Comparison of ENCODE assay signal across 2 cellular contexts in genomic region chr5:56973473-56973872, GRCh38.
TF ChIP-seq lines count a peak whose summit lies in the region.

No MANE protein-coding gene starts in this region.

TF ChIP-seq in GM23338, 12 proteins besides CTCF, POLR2A, EP300 and RAD21 (continued from another document):
- TF ChIP-seq REST (IDR thresholded peaks at IDR 0.05; ENCODE audit: unreplicated experiment) (no peak), ZNF331 (CRISPR knock-in tag; IDR thresholded peaks at IDR 0.05; ENCODE audit: low read depth) (no peak), NANOG (IDR thresholded peaks at IDR 0.05; ENCODE audit: borderline replicate concordance) (no peak), STAT1 (IDR thresholded peaks at IDR 0.05; ENCODE audit: unreplicated experiment) (no peak), ZNF114 (CRISPR knock-in tag; IDR thresholded peaks at IDR 0.05) (no peak), JUNB (IDR thresholded peaks at IDR 0.05; ENCODE audit: unreplicated experiment) (no peak), POLR2AphosphoS5 (IDR thresholded peaks at IDR 0.05; ENCODE audit: low read depth) (no peak), EZH2 (IDR thresholded peaks at IDR 0.05; ENCODE audit: low read depth, unreplicated experiment) (no peak)
- TF ChIP-seq, protein P1, sequence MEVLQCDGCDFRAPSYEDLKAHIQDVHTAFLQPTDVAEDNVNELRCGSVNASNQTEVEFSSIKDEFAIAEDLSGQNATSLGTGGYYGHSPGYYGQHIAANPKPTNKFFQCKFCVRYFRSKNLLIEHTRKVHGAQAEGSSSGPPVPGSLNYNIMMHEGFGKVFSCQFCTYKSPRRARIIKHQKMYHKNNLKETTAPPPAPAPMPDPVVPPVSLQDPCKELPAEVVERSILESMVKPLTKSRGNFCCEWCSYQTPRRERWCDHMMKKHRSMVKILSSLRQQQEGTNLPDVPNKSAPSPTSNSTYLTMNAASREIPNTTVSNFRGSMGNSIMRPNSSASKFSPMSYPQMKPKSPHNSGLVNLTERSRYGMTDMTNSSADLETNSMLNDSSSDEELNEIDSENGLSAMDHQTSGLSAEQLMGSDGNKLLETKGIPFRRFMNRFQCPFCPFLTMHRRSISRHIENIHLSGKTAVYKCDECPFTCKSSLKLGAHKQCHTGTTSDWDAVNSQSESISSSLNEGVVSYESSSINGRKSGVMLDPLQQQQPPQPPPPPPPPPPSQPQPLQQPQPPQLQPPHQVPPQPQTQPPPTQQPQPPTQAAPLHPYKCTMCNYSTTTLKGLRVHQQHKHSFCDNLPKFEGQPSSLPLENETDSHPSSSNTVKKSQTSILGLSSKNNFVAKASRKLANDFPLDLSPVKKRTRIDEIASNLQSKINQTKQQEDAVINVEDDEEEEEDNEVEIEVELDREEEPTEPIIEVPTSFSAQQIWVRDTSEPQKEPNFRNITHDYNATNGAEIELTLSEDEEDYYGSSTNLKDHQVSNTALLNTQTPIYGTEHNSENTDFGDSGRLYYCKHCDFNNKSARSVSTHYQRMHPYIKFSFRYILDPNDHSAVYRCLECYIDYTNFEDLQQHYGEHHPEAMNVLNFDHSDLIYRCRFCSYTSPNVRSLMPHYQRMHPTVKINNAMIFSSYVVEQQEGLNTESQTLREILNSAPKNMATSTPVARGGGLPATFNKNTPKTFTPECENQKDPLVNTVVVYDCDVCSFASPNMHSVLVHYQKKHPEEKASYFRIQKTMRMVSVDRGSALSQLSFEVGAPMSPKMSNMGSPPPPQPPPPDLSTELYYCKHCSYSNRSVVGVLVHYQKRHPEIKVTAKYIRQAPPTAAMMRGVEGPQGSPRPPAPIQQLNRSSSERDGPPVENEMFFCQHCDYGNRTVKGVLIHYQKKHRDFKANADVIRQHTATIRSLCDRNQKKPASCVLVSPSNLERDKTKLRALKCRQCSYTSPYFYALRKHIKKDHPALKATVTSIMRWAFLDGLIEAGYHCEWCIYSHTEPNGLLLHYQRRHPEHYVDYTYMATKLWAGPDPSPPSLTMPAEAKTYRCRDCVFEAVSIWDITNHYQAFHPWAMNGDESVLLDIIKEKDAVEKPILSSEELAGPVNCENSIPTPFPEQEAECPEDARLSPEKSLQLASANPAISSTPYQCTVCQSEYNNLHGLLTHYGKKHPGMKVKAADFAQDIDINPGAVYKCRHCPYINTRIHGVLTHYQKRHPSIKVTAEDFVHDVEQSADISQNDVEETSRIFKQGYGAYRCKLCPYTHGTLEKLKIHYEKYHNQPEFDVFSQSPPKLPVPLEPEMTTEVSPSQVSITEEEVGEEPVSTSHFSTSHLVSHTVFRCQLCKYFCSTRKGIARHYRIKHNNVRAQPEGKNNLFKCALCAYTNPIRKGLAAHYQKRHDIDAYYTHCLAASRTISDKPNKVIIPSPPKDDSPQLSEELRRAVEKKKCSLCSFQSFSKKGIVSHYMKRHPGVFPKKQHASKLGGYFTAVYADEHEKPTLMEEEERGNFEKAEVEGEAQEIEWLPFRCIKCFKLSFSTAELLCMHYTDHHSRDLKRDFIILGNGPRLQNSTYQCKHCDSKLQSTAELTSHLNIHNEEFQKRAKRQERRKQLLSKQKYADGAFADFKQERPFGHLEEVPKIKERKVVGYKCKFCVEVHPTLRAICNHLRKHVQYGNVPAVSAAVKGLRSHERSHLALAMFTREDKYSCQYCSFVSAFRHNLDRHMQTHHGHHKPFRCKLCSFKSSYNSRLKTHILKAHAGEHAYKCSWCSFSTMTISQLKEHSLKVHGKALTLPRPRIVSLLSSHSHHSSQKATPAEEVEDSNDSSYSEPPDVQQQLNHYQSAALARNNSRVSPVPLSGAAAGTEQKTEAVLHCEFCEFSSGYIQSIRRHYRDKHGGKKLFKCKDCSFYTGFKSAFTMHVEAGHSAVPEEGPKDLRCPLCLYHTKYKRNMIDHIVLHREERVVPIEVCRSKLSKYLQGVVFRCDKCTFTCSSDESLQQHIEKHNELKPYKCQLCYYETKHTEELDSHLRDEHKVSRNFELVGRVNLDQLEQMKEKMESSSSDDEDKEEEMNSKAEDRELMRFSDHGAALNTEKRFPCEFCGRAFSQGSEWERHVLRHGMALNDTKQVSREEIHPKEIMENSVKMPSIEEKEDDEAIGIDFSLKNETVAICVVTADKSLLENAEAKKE (CRISPR knock-in tag; IDR thresholded peaks at IDR 0.05): no peak

TF ChIP-seq in WTC11, 78 proteins besides CTCF, POLR2A, EP300 and RAD21 (continued from another document):
- no peak for TF ChIP-seq AFF4 (CRISPR knock-in tag; IDR thresholded peaks at IDR 0.05; ENCODE audit: borderline replicate concordance)
